ENCODE assay signal across 18 cellular contexts in the genomic region with DNA sequence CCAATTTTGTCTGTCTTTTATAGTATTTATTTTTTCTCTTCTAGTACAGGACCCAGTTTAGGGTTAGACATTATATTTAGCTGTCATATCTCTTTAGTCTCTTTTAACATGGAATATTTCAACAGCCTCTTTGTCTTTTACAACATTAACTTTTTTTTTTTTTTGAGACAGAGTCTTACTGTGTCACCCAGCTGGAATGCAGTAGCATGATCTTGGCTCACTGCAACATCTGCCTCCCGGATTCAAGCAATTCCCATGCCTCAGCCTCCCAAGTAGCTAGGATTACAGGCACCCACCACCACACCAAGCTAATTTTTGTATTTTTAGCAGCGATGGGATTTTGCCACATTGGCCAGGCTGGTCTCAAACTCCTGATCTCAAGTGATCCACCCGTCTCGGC.
A peak's percentile ranks its signal among the peaks of the same experiment; 100 is the strongest.
DNase-seq lines count a peak whose midpoint lies in the region; ATAC-seq and TF ChIP-seq lines count a peak whose summit lies in the region.
"Had no signal": no experiment of that assay in that cellular context is flagged by ENCODE, and none has a peak within 500 bp of the region (broad histone marks: within the 10 kb centered on the region; RNA-seq: fewer than 3 reads in every experiment).

No MANE protein-coding gene starts in this region.

- H3K9me3 ChIP-seq in mammary epithelial cell (replicated peaks; ENCODE audit: insufficient read depth, low read length) (no peaks in the 10 kb centered on the region), breast epithelium (no peaks in the 10 kb centered on the region), esophagus squamous epithelium (no peaks in the 10 kb centered on the region)
- H3K9me3 ChIP-seq: Peyer's patch had no signal

- H3K4me1 ChIP-seq in mammary epithelial cell (ENCODE audit: insufficient read depth, low read length) (no peaks in the 10 kb centered on the region), breast epithelium (no peaks in the 10 kb centered on the region), esophagus squamous epithelium (no peaks in the 10 kb centered on the region)
- H3K4me1 ChIP-seq: Peyer's patch had no signal

- BruUV-seq in mammary epithelial cell (replicated peaks; lab: Mats Ljungman, UMichigan), result no TSS peak

- H4K20me1 ChIP-seq in mammary epithelial cell (ENCODE audit: insufficient read depth, low read length), result no peaks in the 10 kb centered on the region

- WGBS in mammary epithelial cell (ENCODE audit: low coverage, missing lambda C conversion rate), result 86% methylated on average over 4 of the region's 4 CpGs
- WGBS in esophagus squamous epithelium, 2 donors, result 74 to 79% methylated on average over 4 of the region's 4 CpGs

- H2AFZ ChIP-seq in mammary epithelial cell (ENCODE audit: low read depth, low read length), result no peak overlapping the region

- peak; percentile 14 for DNase-seq in mammary epithelial cell
- no peak for DNase-seq in breast epithelium (ENCODE audit: low spot score in 2 of 2)
- peak; percentile 22 for DNase-seq in brain microvascular endothelial cell
- peak; percentile 48 for DNase-seq in fibroblast of peridontal ligament (ENCODE audit: extremely low read depth)
- peak; percentile 13 for DNase-seq in stromal cell of bone marrow (ENCODE audit: low read depth)
- no peak for DNase-seq in epidermal melanocyte (ENCODE audit: insufficient read length, low spot score)
- DNase-seq in esophagus squamous epithelium (lab: John Stamatoyannopoulos, UW), result no peak
- DNase-seq: COR-L47, DMS53, NCI-H1417 treated with DMSO at 0.1 percent for 48 hours, NCI-H2029, NCI-H510A treated with DMSO at 0.1 percent for 48 hours, Peyer's patch, SHP77 treated with DMSO at 0.1 percent for 48 hours had no signal

- in situ Hi-C loops in mammary epithelial cell (cut with MboI; ENCODE audit: low sequenced_read_pairs in 2 of 2) (no loop called here), brain microvascular endothelial cell (cut with HindIII; ENCODE audit: low pct_ligation_motif_present, low sequenced_read_pairs) (no loop called here)

- H3K27me3 ChIP-seq in mammary epithelial cell (ENCODE audit: insufficient read depth, low read length), result no peaks in the 10 kb centered on the region
- no peaks in the 10 kb centered on the region for H3K27me3 ChIP-seq in breast epithelium
- H3K27me3 ChIP-seq in brain microvascular endothelial cell (replicated peaks), result no peaks in the 10 kb centered on the region
- H3K27me3 ChIP-seq in esophagus squamous epithelium, result no peaks in the 10 kb centered on the region
- H3K27me3 ChIP-seq: Peyer's patch had no signal

- TF ChIP-seq CTCF in mammary epithelial cell (conservative IDR thresholded peaks at IDR 0.05 in 1 of 2, IDR thresholded peaks at IDR 0.05 in 1 of 2; ENCODE audit: extremely low read depth in 1 of 2, insufficient read depth in 1 of 2, low read depth in 1 of 2, low read length in 2 of 2) (no peak), breast epithelium (IDR thresholded peaks at IDR 0.05) (no peak), brain microvascular endothelial cell (IDR thresholded peaks at IDR 0.05; ENCODE audit: low read depth, low read length, missing control alignments) (no peak), esophagus squamous epithelium (IDR thresholded peaks at IDR 0.05) (no peak)

- H3K4me2 ChIP-seq in mammary epithelial cell (ENCODE audit: insufficient read depth, low read depth, low read length), result no peak overlapping the region

- no peak overlapping the region for H3K9ac ChIP-seq in mammary epithelial cell (ENCODE audit: insufficient read depth, low read length)

- ATAC-seq in GM21526 (IDR thresholded peaks at IDR 0.05; ENCODE audit: low FRiP score, unreplicated experiment), result no peak

- TF ChIP-seq POLR2A in breast epithelium (IDR thresholded peaks at IDR 0.05) (no peak), esophagus squamous epithelium (IDR thresholded peaks at IDR 0.05) (no peak)

- H3K27ac ChIP-seq in mammary epithelial cell (ENCODE audit: insufficient read depth, low read depth, low read length) (no peak overlapping the region), breast epithelium (no peak overlapping the region), brain microvascular endothelial cell (no peak overlapping the region), esophagus squamous epithelium (no peak overlapping the region)
- H3K27ac ChIP-seq: 22Rv1, C4-2B, HL-60, Peyer's patch had no signal

- dilution Hi-C loops in mammary epithelial cell (cut with HindIII; ENCODE audit: low sequenced_read_pairs), result no loop called here

- intact Hi-C loops in mammary epithelial cell (cut with micrococcal nuclease) (no loop called here), breast epithelium (cut with DNase I; ENCODE audit: low total_unique reads) (no loop called here), esophagus squamous epithelium (cut with DNase I) (no loop called here)

- peaks cover 1% of the 10 kb centered on the region for H3K36me3 ChIP-seq in mammary epithelial cell (ENCODE audit: insufficient read depth, low read length)
- no peaks in the 10 kb centered on the region for H3K36me3 ChIP-seq in breast epithelium
- H3K36me3 ChIP-seq in brain microvascular endothelial cell (replicated peaks), result no peaks in the 10 kb centered on the region
- H3K36me3 ChIP-seq in esophagus squamous epithelium, result no peaks in the 10 kb centered on the region
- H3K36me3 ChIP-seq: Peyer's patch had no signal

- CTCF ChIA-PET in mammary epithelial cell (lab: Charles Lee; ENCODE audit: low non-redundant PET), result no interaction called here

- no peak overlapping the region for H3K4me3 ChIP-seq in mammary epithelial cell (replicated peaks in 1 of 3; ENCODE audit: insufficient read depth in 1 of 3, low read depth in 2 of 3, low read length in 3 of 3)
- no peak overlapping the region for H3K4me3 ChIP-seq in breast epithelium
- no peak overlapping the region for H3K4me3 ChIP-seq in brain microvascular endothelial cell (ENCODE audit: low read depth, low read length)
- H3K4me3 ChIP-seq in esophagus squamous epithelium, result no peak overlapping the region
- H3K4me3 ChIP-seq: Peyer's patch had no signal

- H3K79me2 ChIP-seq in mammary epithelial cell (ENCODE audit: insufficient read depth, low read length), result no peaks in the 10 kb centered on the region

Comparison
In these comparisons a context has a peak if more than half of its experiments do, and no peak if none do; other contexts are left out.
1. DNase-seq: peak in mammary epithelial cell (single experiment), brain microvascular endothelial cell (single experiment), fibroblast of peridontal ligament (single experiment) and stromal cell of bone marrow (single experiment); none in breast epithelium (0 of 2), epidermal melanocyte (single experiment) and esophagus squamous epithelium (single experiment).